Comparison of ENCODE assay signal across 13 cellular contexts in the genomic region with DNA sequence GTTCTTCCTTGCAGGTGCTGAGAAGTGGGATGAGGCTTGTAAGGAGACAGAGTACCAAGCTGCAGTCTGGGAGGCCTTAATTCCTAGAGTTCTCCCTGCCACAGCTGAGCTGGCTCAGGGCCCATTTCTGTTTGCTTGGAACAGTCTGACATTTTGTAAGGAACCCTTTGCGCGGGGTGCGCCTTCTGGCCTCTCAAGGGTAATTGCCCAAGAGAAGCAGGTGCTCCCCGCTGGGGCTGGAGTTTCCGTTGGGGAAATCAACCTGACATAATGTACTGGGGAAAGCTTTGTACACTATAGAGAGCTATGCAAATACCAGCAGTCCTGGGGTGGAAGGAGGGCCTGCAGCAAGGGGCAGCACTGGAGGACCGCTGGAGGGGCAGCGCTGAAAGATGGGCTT.
DNase-seq lines count a peak whose midpoint lies in the region; ATAC-seq and TF ChIP-seq lines count a peak whose summit lies in the region.
"Had no signal": no experiment of that assay in that cellular context is flagged by ENCODE, and none has a peak within 500 bp of the region (broad histone marks: within the 10 kb centered on the region; RNA-seq: fewer than 3 reads in every experiment).

No MANE protein-coding gene starts in this region.

- DNase-seq in COLO668 (lab: John Stamatoyannopoulos, UW; ENCODE audit: unreplicated experiment): peak; percentile 78
- DNase-seq in NCI-H1436 (lab: John Stamatoyannopoulos, UW): peak; percentile 87
- peak; percentile 95 to 97 for DNase-seq in NCI-H526 (lab: John Stamatoyannopoulos, UW)
- DNase-seq in medulla oblongata (ENCODE audit: extremely low spot score): peak; percentile 34
- no peak for DNase-seq in hepatocyte (ENCODE audit: low spot score)
- DNase-seq in ovary: no peak
- DNase-seq in T-helper 2 cell treated with Interferon-gamma antibody and Interleukin-4, amounts not matched to agents 5 μg/mL and 100 μg/mL, for 36 hours (ENCODE audit: low spot score): no peak
- DNase-seq: activated CD4-positive, alpha-beta T cell treated with anti-CD3 and anti-CD28 coated beads for 1 hour; MV-4-11; SK-N-SH had no signal

- H3K4me3 Mint-ChIP-seq in T-helper 2 cell treated with Interferon-gamma antibody and Interleukin-4, amounts not matched to agents 5 μg/mL and 100 μg/mL, for 36 hours: no peak overlapping the region
- H3K4me3 Mint-ChIP-seq: activated T-helper 1 cell treated with anti-CD3 and anti-CD28 coated beads, Interleukin-12 subunit alpha, Interleukin-12 subunit beta, Interleukin-2, Interleukin-4 antibody, amounts not matched to agents 30 ng/mL and 10 ng/mL and 1 ng/mL, durations not matched to agents 14 hours and 24 hours and 36 hours had no signal

- no peaks in the 10 kb centered on the region for H3K36me3 Mint-ChIP-seq in T-helper 2 cell treated with Interferon-gamma antibody and Interleukin-4, amounts not matched to agents 5 μg/mL and 100 μg/mL, for 36 hours (ENCODE audit: low read depth)

- H3K4me1 Mint-ChIP-seq in T-helper 2 cell treated with Interferon-gamma antibody and Interleukin-4, amounts not matched to agents 5 μg/mL and 100 μg/mL, for 36 hours (ENCODE audit: low read depth): peaks cover 8% of the 10 kb centered on the region

- H3K36me3 ChIP-seq in hepatocyte (replicated peaks; ENCODE audit: insufficient read depth, low read depth) (no peaks in the 10 kb centered on the region), ovary (no peaks in the 10 kb centered on the region)

- no peaks in the 10 kb centered on the region for H4K20me1 ChIP-seq in hepatocyte (ENCODE audit: insufficient read depth, poor library complexity, severe bottlenecking)

- no peak overlapping the region for H2AFZ ChIP-seq in hepatocyte

- H3K27ac Mint-ChIP-seq in T-helper 2 cell treated with Interferon-gamma antibody and Interleukin-4, amounts not matched to agents 5 μg/mL and 100 μg/mL, for 36 hours: no peak overlapping the region
- H3K27ac Mint-ChIP-seq: activated T-helper 1 cell treated with anti-CD3 and anti-CD28 coated beads, Interleukin-12 subunit alpha, Interleukin-12 subunit beta, Interleukin-2, Interleukin-4 antibody, amounts not matched to agents 30 ng/mL and 10 ng/mL and 1 ng/mL, durations not matched to agents 14 hours and 24 hours and 36 hours had no signal

- H3K4me2 ChIP-seq in hepatocyte: no peak overlapping the region
- H3K4me2 ChIP-seq: SK-N-SH had no signal

- intact Hi-C loops in ovary (cut with DNase I): no loop called here

- H3K27me3 ChIP-seq in hepatocyte (no peaks in the 10 kb centered on the region), ovary (no peaks in the 10 kb centered on the region)

- TF ChIP-seq POLR2A in ovary (IDR thresholded peaks at IDR 0.05): no peak

- no peaks in the 10 kb centered on the region for H3K9me2 ChIP-seq in hepatocyte (replicated peaks; ENCODE audit: insufficient read depth)
- H3K9me2 ChIP-seq: SK-N-SH had no signal

- ATAC-seq in HG02840 (IDR thresholded peaks at IDR 0.05; ENCODE audit: low FRiP score, unreplicated experiment): no peak
- ATAC-seq: sciatic nerve had no signal

- H3K4me1 ChIP-seq in hepatocyte (ENCODE audit: insufficient read depth) (peaks cover 7% of the 10 kb centered on the region), ovary (ENCODE audit: insufficient read depth) (peaks cover 19% of the 10 kb centered on the region)

- H3K79me2 ChIP-seq in hepatocyte: no peaks in the 10 kb centered on the region

- no peaks in the 10 kb centered on the region for H3K9me3 ChIP-seq in hepatocyte (ENCODE audit: low read depth)
- no peaks in the 10 kb centered on the region for H3K9me3 ChIP-seq in ovary
- H3K9me3 ChIP-seq: SK-N-SH had no signal

- H3K9me3 Mint-ChIP-seq in T-helper 2 cell treated with Interferon-gamma antibody and Interleukin-4, amounts not matched to agents 5 μg/mL and 100 μg/mL, for 36 hours: no peaks in the 10 kb centered on the region
- H3K9me3 Mint-ChIP-seq: activated T-helper 1 cell treated with anti-CD3 and anti-CD28 coated beads, Interleukin-12 subunit alpha, Interleukin-12 subunit beta, Interleukin-2, Interleukin-4 antibody, amounts not matched to agents 30 ng/mL and 10 ng/mL and 1 ng/mL, durations not matched to agents 14 hours and 24 hours and 36 hours had no signal

- TF ChIP-seq EP300 in ovary (IDR thresholded peaks at IDR 0.05): no peak

- H3K27ac ChIP-seq in hepatocyte (no peak overlapping the region), ovary (no peak overlapping the region)

- no peak for TF ChIP-seq CTCF in hepatocyte (IDR thresholded peaks at IDR 0.05; ENCODE audit: poor library complexity)
- no peak for TF ChIP-seq CTCF in ovary (IDR thresholded peaks at IDR 0.05)

- H3K27me3 Mint-ChIP-seq in T-helper 2 cell treated with Interferon-gamma antibody and Interleukin-4, amounts not matched to agents 5 μg/mL and 100 μg/mL, for 36 hours (ENCODE audit: low read depth): no peaks in the 10 kb centered on the region

- WGBS in hepatocyte (ENCODE audit: low lambda C conversion rate, missing lambda C conversion rate): 94% methylated on average over 7 of the region's 7 CpGs
- 90 to 97% (median 93%) methylated on average over 7 of the region's 7 CpGs for WGBS in ovary, 3 donors

- H3K4me3 ChIP-seq in hepatocyte (no peak overlapping the region), ovary (no peak overlapping the region)

Comparison
In these comparisons a context has a peak if more than half of its experiments do, and no peak if none do; other contexts are left out.
1. DNase-seq: peak in COLO668 (single experiment), NCI-H1436 (single experiment), NCI-H526 (2 of 2) and medulla oblongata (single experiment); none in hepatocyte (single experiment), ovary (0 of 5) and T-helper 2 cell treated with Interferon-gamma antibody and Interleukin-4, amounts not matched to agents 5 μg/mL and 100 μg/mL, for 36 hours (single experiment).